In genomic region chr15:39786444-39787056, GRCh38 we compare ENCODE assay signal across 8 cellular contexts. TPM values are rescaled to one million over a fixed set of nuclear protein-coding genes. Genes with fewer than 3 reads are reported as not detected.
DNase-seq lines count a peak whose midpoint lies in the region; ATAC-seq and TF ChIP-seq lines count a peak whose summit lies in the region.

No MANE protein-coding gene starts in this region.

- H3K4me1 Mint-ChIP-seq in CD4-positive, alpha-beta T cell (ENCODE audit: low read depth): peaks cover 48% of the 10 kb centered on the region

- H3K9me3 Mint-ChIP-seq in CD4-positive, alpha-beta T cell: no peaks in the 10 kb centered on the region

- DNase-seq in CD4-positive, alpha-beta T cell: no peak
- DNase-seq in H7: peak; percentile 71
- DNase-seq in NCI-H226: peak; percentile 4
- DNase-seq in astrocyte of the cerebellum (ENCODE audit: low read depth): peak; percentile 66
- peak; percentile 58 for DNase-seq in kidney glomerular epithelial cell (lab: John Stamatoyannopoulos, UW)

- CTCF ChIA-PET in CD4-positive, alpha-beta T cell (lab: Charles Lee): interaction anchor here (1.0 to 1.7 kb wide), 2 partner anchors 488 to 551 kb away, joined by 4 to 6 read pairs; no protein-coding TSS in a partner anchor

- no peaks in the 10 kb centered on the region for H3K9me3 ChIP-seq in CD4-positive, alpha-beta T cell (ENCODE audit: control insufficient read depth, low read length)

- peak overlapping the region; percentile 10 for H3K4me3 Mint-ChIP-seq in CD4-positive, alpha-beta T cell

- intact Hi-C loops in CD4-positive, alpha-beta T cell (cut with DNase I, micrococcal nuclease): loop anchor here (1.0 to 10.0 kb wide), 17 partner anchors 88 to 1334 kb away; partner anchors contain the start of genes BMF (in 1 of the 2), CCDC32 (in 1 of the 2), EIF2AK4 (in 1 of the 2) and FAM98B (in 1 of the 2)

- H3K36me3 Mint-ChIP-seq in CD4-positive, alpha-beta T cell (ENCODE audit: low read depth): peaks cover 12% of the 10 kb centered on the region

- peak overlapping the region; percentile 52 for H3K27ac Mint-ChIP-seq in CD4-positive, alpha-beta T cell

- H3K36me3 ChIP-seq in H7 (replicated peaks; ENCODE audit: control insufficient read depth, insufficient read depth, low read length): no peaks in the 10 kb centered on the region

- POLR2A ChIA-PET in CD4-positive, alpha-beta T cell (lab: Charles Lee): interaction anchor here (1.9 kb wide), 1 partner anchor 12 kb away, joined by 6 read pairs; no protein-coding TSS in a partner anchor

- peak; percentile 70 for TF ChIP-seq CTCF in CD4-positive, alpha-beta T cell (IDR thresholded peaks at IDR 0.05)
- TF ChIP-seq CTCF in astrocyte of the cerebellum (IDR thresholded peaks at IDR 0.05; ENCODE audit: low read depth, low read length, missing control alignments): peak; percentile 52

- H3K4me3 ChIP-seq in H7 (ENCODE audit: insufficient read depth, low read depth, low read length) (no peak overlapping the region), astrocyte of the cerebellum (ENCODE audit: low read depth, low read length) (no peak overlapping the region)

- H3K27ac ChIP-seq in CD4-positive, alpha-beta T cell (ENCODE audit: low read depth, low read length): no peak overlapping the region

- in situ Hi-C loops in astrocyte of the cerebellum (cut with HindIII; ENCODE audit: low sequenced_read_pairs): loop anchor here (25.0 kb wide), 1 partner anchor 226 kb away; no protein-coding TSS in a partner anchor

- H3K27me3 ChIP-seq in CD4-positive, alpha-beta T cell (ENCODE audit: control insufficient read depth, insufficient read depth, low read length): no peaks in the 10 kb centered on the region
- no peaks in the 10 kb centered on the region for H3K27me3 ChIP-seq in H7 (ENCODE audit: control insufficient read depth, insufficient read depth, low read length)

- no peaks in the 10 kb centered on the region for H3K27me3 Mint-ChIP-seq in CD4-positive, alpha-beta T cell

- ATAC-seq in CD4-positive, alpha-beta T cell (ENCODE audit: poor library complexity): no peak
- ATAC-seq in HG03097 (IDR thresholded peaks at IDR 0.05; ENCODE audit: low FRiP score, unreplicated experiment): no peak
- no peak for ATAC-seq in HG02938 (IDR thresholded peaks at IDR 0.05; ENCODE audit: unreplicated experiment)
- ATAC-seq in GM18517 (IDR thresholded peaks at IDR 0.05; ENCODE audit: unreplicated experiment): no peak

RNA-seq across cellular contexts. Expression of gene FSIP1, which starts 3.9 kb away (rescaled TPM):
- under 1 TPM; 0.22 to 0.34 TPM for total RNA-seq in CD4-positive, alpha-beta T cell
- 0.15 and 0.52 TPM in 2 replicates for total RNA-seq in H7 (2014; rRNA removed; shearing (Covaris generic))

Comparison
In these comparisons a context has a peak if more than half of its experiments do, and no peak if none do; other contexts are left out.
1. DNase-seq: peak in H7 (single experiment), NCI-H226 (single experiment), astrocyte of the cerebellum (single experiment) and kidney glomerular epithelial cell (single experiment); none in CD4-positive, alpha-beta T cell (0 of 10).